Comparison of ENCODE assay signal across 1 cellular context in genomic region chr3:127787071-127787490, GRCh38.
TF ChIP-seq lines count a peak whose summit lies in the region.

No MANE protein-coding gene starts in this region.

TF ChIP-seq in IMR-90, 13 proteins besides CTCF, POLR2A, EP300 and RAD21 (continued from another document):
- TF ChIP-seq RCOR1 (IDR thresholded peaks at IDR 0.05; ENCODE audit: insufficient replicate concordance, low read length) (no peak), CEBPB (IDR thresholded peaks at IDR 0.05; ENCODE audit: low read depth, low read length) (no peak)
